35 cellular contexts compared by ENCODE assay signal in genomic region chr5:74605759-74606158, GRCh38.
"Had no signal": no experiment of that assay in that cellular context is flagged by ENCODE, and none has a peak within 500 bp of the region (broad histone marks: within the 10 kb centered on the region; RNA-seq: fewer than 3 reads in every experiment).

No MANE protein-coding gene starts in this region.

- H3K4me3 ChIP-seq: MG63 had no signal

- H3K9me3 ChIP-seq: MG63 had no signal

- H3K36me3 ChIP-seq: MG63 had no signal

- H3K27me3 ChIP-seq: MG63 had no signal

- DNase-seq: MG63, MM.1S, MV-4-11, NCI-H1048, NCI-H1092, NCI-H1092 treated with DMSO at 0.1 percent for 48 hours, NCI-H1105, NCI-H1105 treated with DMSO at 0.1 percent for 48 hours, NCI-H1417, NCI-H1417 treated with DMSO at 0.1 percent for 48 hours, NCI-H1436, NCI-H1436 treated with DMSO at 0.1 percent for 48 hours, NCI-H146, NCI-H1694, NCI-H1694 treated with DMSO at 0.1 percent for 48 hours, NCI-H187, NCI-H187 treated with DMSO at 0.1 percent for 48 hours, NCI-H1930, NCI-H2029, NCI-H2029 treated with DMSO at 0.1 percent for 48 hours, NCI-H2081, NCI-H2081 treated with DMSO at 0.1 percent for 48 hours, NCI-H2107, NCI-H2171, NCI-H2171 treated with DMSO at 0.1 percent for 48 hours, NCI-H2227 treated with DMSO at 0.1 percent for 48 hours, NCI-H226, NCI-H345, NCI-H446, NCI-H446 treated with DMSO at 0.1 percent for 48 hours, NCI-H510A, NCI-H510A treated with DMSO at 0.1 percent for 48 hours, NCI-H524, NCI-H524 treated with DMSO at 0.1 percent for 48 hours, NCI-H526 had no signal
